Comparison of ENCODE assay signal across 28 cellular contexts in the genomic region with DNA sequence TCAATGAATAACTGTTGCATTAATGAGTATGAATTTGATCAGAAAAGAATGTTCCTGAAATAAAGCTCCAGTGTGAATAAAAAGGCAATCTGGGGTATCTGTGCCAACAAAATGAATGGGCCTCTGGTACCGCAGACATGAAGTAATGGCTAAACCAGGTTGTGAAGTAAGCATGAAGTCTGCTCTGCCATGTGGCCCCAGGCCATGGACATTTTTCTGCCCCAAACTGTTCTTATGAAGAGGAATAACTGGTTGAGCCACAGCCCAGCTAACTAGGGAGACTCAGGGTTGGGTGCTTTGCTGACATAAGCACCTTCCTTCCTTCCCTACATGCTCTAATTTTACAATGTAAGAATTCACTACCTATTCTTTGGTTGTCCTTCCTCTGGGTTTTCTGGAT.
DNase-seq lines count a peak whose midpoint lies in the region; ATAC-seq and TF ChIP-seq lines count a peak whose summit lies in the region.
"Had no signal": no experiment of that assay in that cellular context is flagged by ENCODE, and none has a peak within 500 bp of the region (broad histone marks: within the 10 kb centered on the region; RNA-seq: fewer than 3 reads in every experiment).

No MANE protein-coding gene starts in this region.

- H3K9me3 ChIP-seq in esophagus muscularis mucosa: no peaks in the 10 kb centered on the region
- H3K9me3 ChIP-seq in aorta (ENCODE audit: control insufficient read depth, low read length): no peaks in the 10 kb centered on the region
- H3K9me3 ChIP-seq: body of pancreas, MG63, uterus had no signal

- ATAC-seq in aorta (ENCODE audit: low FRiP score): peak; percentile 31
- no peak for ATAC-seq in HG03460 (IDR thresholded peaks at IDR 0.05; ENCODE audit: unreplicated experiment)
- ATAC-seq: body of pancreas; K562; left ventricle myocardium superior; naive thymus-derived CD8-positive, alpha-beta T cell; stimulated activated effector memory CD8-positive, alpha-beta T cell treated with anti-CD3 and anti-CD28 coated beads, Interleukin-12 subunit alpha, Interleukin-12 subunit beta, amount 100 ng/mL, for 72 hours had no signal

- no peak for TF ChIP-seq POLR2A in esophagus muscularis mucosa (IDR thresholded peaks at IDR 0.05; ENCODE audit: low read depth)

- peaks cover under 1% of the 10 kb centered on the region for H3K4me1 Mint-ChIP-seq in MCF 10A (ENCODE audit: insufficient read depth, unreplicated experiment)
- H3K4me1 Mint-ChIP-seq in osteocyte (ENCODE audit: unreplicated experiment): peaks cover 9% of the 10 kb centered on the region
- H3K4me1 Mint-ChIP-seq: naive thymus-derived CD8-positive, alpha-beta T cell had no signal

- H3K9me3 Mint-ChIP-seq in MCF 10A (ENCODE audit: unreplicated experiment) (no peaks in the 10 kb centered on the region), osteocyte (ENCODE audit: unreplicated experiment) (no peaks in the 10 kb centered on the region)
- H3K9me3 Mint-ChIP-seq: naive thymus-derived CD8-positive, alpha-beta T cell; stimulated activated effector memory CD8-positive, alpha-beta T cell treated with anti-CD3 and anti-CD28 coated beads, Interleukin-12 subunit alpha, Interleukin-12 subunit beta, amount 100 ng/mL, for 72 hours had no signal

- no peaks in the 10 kb centered on the region for H3K27me3 Mint-ChIP-seq in MCF 10A (ENCODE audit: insufficient read depth, unreplicated experiment)
- no peaks in the 10 kb centered on the region for H3K27me3 Mint-ChIP-seq in osteocyte (ENCODE audit: unreplicated experiment)
- H3K27me3 Mint-ChIP-seq: naive thymus-derived CD8-positive, alpha-beta T cell had no signal

- H3K36me3 Mint-ChIP-seq in MCF 10A (ENCODE audit: insufficient read depth, unreplicated experiment) (peaks cover 39% of the 10 kb centered on the region), osteocyte (ENCODE audit: unreplicated experiment) (peaks cover 17% of the 10 kb centered on the region)

- DNase-seq in T47D (ENCODE audit: low read depth in 1 of 2, low spot score in 1 of 2) (peak; percentile 52 to 80), MCF 10A (ENCODE audit: unreplicated experiment) (no peak), esophagus muscularis mucosa (ENCODE audit: extremely low spot score) (peak; percentile 45), osteocyte (ENCODE audit: extremely low spot score, unreplicated experiment) (peak; percentile 23), aorta (peak; percentile 65 to 85), foreskin melanocyte (no peak), AG08395 (ENCODE audit: low spot score) (no peak)
- DNase-seq: 8988T; activated CD4-positive, alpha-beta T cell treated with anti-CD3 and anti-CD28 coated beads, Interleukin-2, amount 50 U/mL, for 48 hours; activated CD4-positive, CD25-positive, alpha-beta regulatory T cell treated with anti-CD3 and anti-CD28 coated beads, Interleukin-2, amount 50 U/mL, for 72 hours; activated naive CD4-positive, alpha-beta T cell treated with Interleukin-2 at 50 U/mL for 16 hours; body of pancreas; cerebellar nuclear complex; left ventricle myocardium superior; MG63; midbrain; naive thymus-derived CD8-positive, alpha-beta T cell; NCI-H1105; NCI-H187; NCI-H524; nucleus accumbens; Right ventricle myocardium superior; stimulated activated CD4-positive, alpha-beta T cell treated with anti-CD3 and anti-CD28 coated beads, Interleukin-15, amount 100 ng/mL, for 24 hours; T-helper 2 cell; uterus had no signal

- TF ChIP-seq CTCF in MCF 10A (IDR thresholded peaks at IDR 0.05; ENCODE audit: unreplicated experiment) (no peak), esophagus muscularis mucosa (IDR thresholded peaks at IDR 0.05) (no peak), osteocyte (IDR thresholded peaks at IDR 0.05) (no peak)

- no TSS peak for BruUV-seq in MCF 10A (replicated peaks; lab: Mats Ljungman, UMichigan)

- 87% methylated on average over 1 of the region's 1 CpG for WGBS in esophagus muscularis mucosa
- 12 to 15% methylated on average over 1 of the region's 1 CpG for WGBS in aorta, 2 donors

- H3K4me3 ChIP-seq in esophagus muscularis mucosa (no peak overlapping the region), aorta (ENCODE audit: low read length in 2 of 2) (no peak overlapping the region)
- H3K4me3 ChIP-seq: body of pancreas, K562, MG63, uterus had no signal

- H3K27me3 ChIP-seq in esophagus muscularis mucosa: no peaks in the 10 kb centered on the region
- H3K27me3 ChIP-seq in aorta (ENCODE audit: control insufficient read depth in 1 of 2, insufficient read depth in 2 of 2, low read length in 1 of 2): no peaks in the 10 kb centered on the region
- H3K27me3 ChIP-seq: body of pancreas, MG63, uterus had no signal

- H3K27ac ChIP-seq in esophagus muscularis mucosa (replicated peaks in 1 of 4) (no peak overlapping the region), aorta (ENCODE audit: low read depth in 1 of 2, low read length in 2 of 2) (peak overlapping the region; percentile 88 to 93)
- H3K27ac ChIP-seq: body of pancreas, uterus had no signal

- POLR2A ChIA-PET in MCF 10A (lab: Yijun Ruan, JAX): interaction anchor here (0.7 kb wide), 2 partner anchors 255 to 297 kb away, joined by 3 read pairs; no protein-coding TSS in a partner anchor

- intact Hi-C loops in MCF 10A (cut with micrococcal nuclease) (no loop called here), esophagus muscularis mucosa (cut with DNase I) (no loop called here), aorta (cut with DNase I) (loop anchor here in 1 of 2 donors (5.0 kb wide), 1 partner anchor 40 kb away; no protein-coding TSS in a partner anchor)

- H3K27ac Mint-ChIP-seq in MCF 10A (ENCODE audit: low read depth, unreplicated experiment) (no peak overlapping the region), osteocyte (ENCODE audit: unreplicated experiment) (no peak overlapping the region)
- H3K27ac Mint-ChIP-seq: naive thymus-derived CD8-positive, alpha-beta T cell had no signal

- H3K4me3 Mint-ChIP-seq in MCF 10A (ENCODE audit: unreplicated experiment) (no peak overlapping the region), osteocyte (ENCODE audit: unreplicated experiment) (no peak overlapping the region)
- H3K4me3 Mint-ChIP-seq: naive thymus-derived CD8-positive, alpha-beta T cell; stimulated activated effector memory CD8-positive, alpha-beta T cell treated with anti-CD3 and anti-CD28 coated beads, Interleukin-12 subunit alpha, Interleukin-12 subunit beta, amount 100 ng/mL, for 72 hours had no signal

- in situ Hi-C loops in T47D (cut with HindIII; ENCODE audit: low pct_unique_long_range_greater_than_20kb, low sequenced_read_pairs): no loop called here

- H3K4me1 ChIP-seq in esophagus muscularis mucosa (no peaks in the 10 kb centered on the region), aorta (ENCODE audit: control insufficient read depth in 1 of 2, insufficient read depth in 2 of 2, low read length in 2 of 2) (peaks cover 0 to 6% of the 10 kb centered on the region in 2 donors)
- H3K4me1 ChIP-seq: body of pancreas, uterus had no signal

- H3K36me3 ChIP-seq in esophagus muscularis mucosa: peaks cover 4 to 62% (median 29%) of the 10 kb centered on the region in 4 donors
- no peaks in the 10 kb centered on the region for H3K36me3 ChIP-seq in aorta (ENCODE audit: control insufficient read depth in 1 of 2, insufficient read depth in 2 of 2, low read length in 1 of 2)
- H3K36me3 ChIP-seq: uterus had no signal

- TF ChIP-seq EP300 in esophagus muscularis mucosa (IDR thresholded peaks at IDR 0.05): no peak

- CTCF ChIA-PET in MCF 10A (lab: Yijun Ruan, JAX): interaction anchor here (0.7 to 1.6 kb wide), 5 partner anchors 9 to 240 kb away, joined by 3 to 6 read pairs (median 3); no protein-coding TSS in a partner anchor

Comparison
In these comparisons a context has a peak if more than half of its experiments do, and no peak if none do; other contexts are left out.
1. DNase-seq: peak in T47D (2 of 2), esophagus muscularis mucosa (single experiment), osteocyte (single experiment) and aorta (2 of 2); none in MCF 10A (single experiment), foreskin melanocyte (single experiment) and AG08395 (single experiment).
2. H3K27ac ChIP-seq: peak in aorta (2 of 2); none in esophagus muscularis mucosa (0 of 4).